Comparison of ENCODE assay signal across 1 cellular context in genomic region chr2:32264422-32265149, GRCh38.
TF ChIP-seq lines count a peak whose summit lies in the region.

NLRC4 (minus strand) TSS chr2:32264886; CDS start chr2:32256775, 8,111 bp downstream.

TF ChIP-seq in WTC11, 78 proteins besides CTCF, POLR2A, EP300 and RAD21 (continued from another document):
- TF ChIP-seq PRDM15 (CRISPR knock-in tag; IDR thresholded peaks at IDR 0.05) (no peak), USF1 (CRISPR knock-in tag; IDR thresholded peaks at IDR 0.05) (no peak), FOXP4 (CRISPR knock-in tag; IDR thresholded peaks at IDR 0.05) (no peak)
